In the genomic region with DNA sequence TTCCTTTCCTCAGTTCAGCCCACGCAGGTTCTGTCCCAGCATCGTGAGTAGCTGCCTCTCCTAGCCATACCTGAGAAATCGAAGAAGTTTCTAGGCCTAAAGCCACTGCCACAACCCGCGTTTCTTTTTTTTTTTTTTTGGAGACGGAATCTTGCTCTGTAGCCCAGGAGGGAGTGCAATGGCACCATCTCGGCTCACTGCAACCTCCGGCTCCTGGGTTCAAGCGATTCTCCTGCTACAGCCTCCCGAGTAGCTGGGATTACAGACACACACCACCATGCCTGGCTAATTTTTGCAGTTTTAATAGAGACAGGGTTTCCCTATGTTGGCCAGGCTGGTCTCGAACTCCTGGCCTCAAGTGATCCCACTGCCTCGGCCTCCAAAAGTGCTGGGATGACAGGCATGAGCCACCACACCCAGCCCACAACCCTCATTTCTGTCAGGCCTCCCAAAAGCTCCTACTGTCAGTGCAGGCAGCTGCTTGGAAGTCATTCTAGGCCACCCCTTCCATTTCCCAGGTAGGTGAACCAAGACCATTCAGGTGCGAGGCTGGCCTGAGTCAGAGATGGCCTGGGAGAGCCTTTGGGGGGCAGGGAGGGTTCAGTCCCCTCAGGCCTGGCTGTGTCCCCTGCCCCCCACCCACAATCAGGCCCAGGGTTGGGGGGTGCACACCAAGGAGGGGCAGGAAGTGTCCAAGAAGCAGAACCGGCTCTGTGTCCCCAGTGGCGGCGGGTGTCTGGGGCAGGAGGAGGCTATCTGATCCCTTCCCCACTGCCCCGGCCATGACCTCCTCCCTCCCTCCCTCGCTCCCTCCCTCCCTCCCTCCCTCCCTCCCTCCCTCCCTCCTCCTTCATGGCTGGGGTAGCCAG, we compare ENCODE assay signal across 1 cellular context.
TF ChIP-seq lines count a peak whose summit lies in the region.

No MANE protein-coding gene starts in this region.

TF ChIP-seq in HepG2, 621 proteins besides CTCF, POLR2A, EP300 and RAD21 (continued from another document and continues in another):
- TF ChIP-seq ZNF567 (CRISPR knock-in tag; IDR thresholded peaks at IDR 0.05; ENCODE audit: borderline replicate concordance) (peak; percentile 70; the same call in 1 of the 2 replicates), ZBTB14 (CRISPR knock-in tag; IDR thresholded peaks at IDR 0.05) (peak; percentile 68), ZFP41 (CRISPR knock-in tag; IDR thresholded peaks at IDR 0.05; ENCODE audit: borderline replicate concordance) (peak; percentile 73; the same call in 1 of the 2 replicates), SOX13 (IDR thresholded peaks at IDR 0.05) (no peak), SOX13 (CRISPR knock-in tag; conservative IDR thresholded peaks at IDR 0.05 in 1 of 2, IDR thresholded peaks at IDR 0.05 in 1 of 2) (no peak), HNF4A (CRISPR knock-in tag; IDR thresholded peaks at IDR 0.05) (peak; percentile 23; the same call in 1 of the 2 replicates), ZFY (CRISPR knock-in tag; IDR thresholded peaks at IDR 0.05) (0 out of 2 replicates have a peak, but pooled peaks have one; percentile 58), DNMT1 (CRISPR knock-in tag; IDR thresholded peaks at IDR 0.05) (peak; percentile 79; the same call in 1 of the 2 replicates), YEATS4 (CRISPR knock-in tag; IDR thresholded peaks at IDR 0.05; ENCODE audit: borderline replicate concordance) (0 out of 2 replicates have a peak, but pooled peaks have one; percentile 11), RBM39 (IDR thresholded peaks at IDR 0.05; ENCODE audit: low read depth, low read length, poor library complexity, severe bottlenecking) (no peak), MTA1 (CRISPR knock-in tag; IDR thresholded peaks at IDR 0.05; ENCODE audit: borderline replicate concordance) (peak; percentile 39; the same call in 1 of the 2 replicates), ZNF687 (CRISPR knock-in tag; IDR thresholded peaks at IDR 0.05) (peak; percentile 61), MAZ (IDR thresholded peaks at IDR 0.05; ENCODE audit: borderline replicate concordance, low read depth, low read length) (no peak; the same call in 1 of the 2 replicates), MAZ (CRISPR knock-in tag; IDR thresholded peaks at IDR 0.05; ENCODE audit: low read depth) (0 out of 2 replicates have a peak, but pooled peaks have one; percentile 17), GFI1 (CRISPR knock-in tag; IDR thresholded peaks at IDR 0.05; ENCODE audit: borderline replicate concordance) (no peak), ZSCAN31 (CRISPR knock-in tag; IDR thresholded peaks at IDR 0.05; ENCODE audit: low read depth) (peak; percentile 56; the same call in 1 of the 2 replicates), ZBTB8A (CRISPR knock-in tag; IDR thresholded peaks at IDR 0.05; ENCODE audit: borderline replicate concordance, low read depth) (no peak), SALL2 (CRISPR knock-in tag; IDR thresholded peaks at IDR 0.05) (peak; percentile 45; the same call in 1 of the 2 replicates), ZMYM2 (CRISPR knock-in tag; IDR thresholded peaks at IDR 0.05) (peak; percentile 22; the same call in 1 of the 2 replicates), GLI4 (CRISPR knock-in tag; IDR thresholded peaks at IDR 0.05; ENCODE audit: borderline replicate concordance) (0 out of 2 replicates have a peak, but pooled peaks have one; percentile 64), HIVEP1 (CRISPR knock-in tag; IDR thresholded peaks at IDR 0.05) (peak; percentile 60; the same call in 1 of the 2 replicates), KLF16 (CRISPR knock-in tag; IDR thresholded peaks at IDR 0.05) (peak in 1 of 2 experiments; percentile 47; a peak in 1 of 4 replicates), PCBP2 (optimal IDR thresholded peaks at IDR 0.05; ENCODE audit: low read depth, low read length, poor library complexity, severe bottlenecking) (peak; percentile 30), AHR (CRISPR knock-in tag; IDR thresholded peaks at IDR 0.05) (0 out of 2 replicates have a peak, but pooled peaks have one; percentile 15), ZNF572 (CRISPR knock-in tag; IDR thresholded peaks at IDR 0.05) (peak; percentile 93; the same call in 1 of the 2 replicates), ZNF468 (CRISPR knock-in tag; IDR thresholded peaks at IDR 0.05) (no peak), ZNF235 (CRISPR knock-in tag; IDR thresholded peaks at IDR 0.05; ENCODE audit: borderline replicate concordance) (peak; percentile 58; the same call in 1 of the 2 replicates), FOXP1 (IDR thresholded peaks at IDR 0.05) (no peak), FOXP1 (CRISPR knock-in tag; IDR thresholded peaks at IDR 0.05) (no peak), ZBTB42 (CRISPR knock-in tag; IDR thresholded peaks at IDR 0.05) (peak; percentile 27; the same call in 1 of the 2 replicates), REXO4 (CRISPR knock-in tag; IDR thresholded peaks at IDR 0.05; ENCODE audit: borderline replicate concordance) (no peak), ZNF335 (CRISPR knock-in tag; IDR thresholded peaks at IDR 0.05) (peak; percentile 12; the same call in 1 of the 2 replicates), KMT2B (CRISPR knock-in tag; IDR thresholded peaks at IDR 0.05) (no peak), PCBP1 (IDR thresholded peaks at IDR 0.05; ENCODE audit: borderline replicate concordance, low read depth, low read length) (peak; percentile 99), ZFP36L2 (CRISPR knock-in tag; IDR thresholded peaks at IDR 0.05) (no peak), ZNF704 (CRISPR knock-in tag; IDR thresholded peaks at IDR 0.05; ENCODE audit: borderline replicate concordance) (0 out of 2 replicates have a peak, but pooled peaks have one; percentile 32), MIER3 (CRISPR knock-in tag; IDR thresholded peaks at IDR 0.05; ENCODE audit: borderline replicate concordance) (peak; percentile 16; the same call in 1 of the 2 replicates), E2F2 (CRISPR knock-in tag; IDR thresholded peaks at IDR 0.05; ENCODE audit: borderline replicate concordance) (0 out of 2 replicates have a peak, but pooled peaks have one; percentile 28), MEIS2 (CRISPR knock-in tag; IDR thresholded peaks at IDR 0.05) (peak; percentile 60; the same call in 1 of the 2 replicates), FOXA1 (IDR thresholded peaks at IDR 0.05) (no peak), FOXA1 (CRISPR knock-in tag; IDR thresholded peaks at IDR 0.05) (no peak), TAF1 (CRISPR knock-in tag; IDR thresholded peaks at IDR 0.05) (0 out of 2 replicates have a peak, but pooled peaks have one; percentile 25), SPEN (CRISPR knock-in tag; IDR thresholded peaks at IDR 0.05; ENCODE audit: low read depth) (peak; percentile 59; the same call in 1 of the 2 replicates), PHF20 (CRISPR knock-in tag; IDR thresholded peaks at IDR 0.05) (0 out of 2 replicates have a peak, but pooled peaks have one; percentile 46), SOX6 (IDR thresholded peaks at IDR 0.05) (no peak), SOX6 (CRISPR knock-in tag; IDR thresholded peaks at IDR 0.05) (peak; percentile 29; the same call in 1 of the 2 replicates), FOXA3 (CRISPR knock-in tag; IDR thresholded peaks at IDR 0.05) (no peak), ATF5 (CRISPR knock-in tag; IDR thresholded peaks at IDR 0.05; ENCODE audit: low read depth) (0 out of 2 replicates have a peak, but pooled peaks have one; percentile 48), KAT2B (IDR thresholded peaks at IDR 0.05; ENCODE audit: borderline replicate concordance, low read depth, low read length) (no peak)
- TF ChIP-seq, protein P1, sequence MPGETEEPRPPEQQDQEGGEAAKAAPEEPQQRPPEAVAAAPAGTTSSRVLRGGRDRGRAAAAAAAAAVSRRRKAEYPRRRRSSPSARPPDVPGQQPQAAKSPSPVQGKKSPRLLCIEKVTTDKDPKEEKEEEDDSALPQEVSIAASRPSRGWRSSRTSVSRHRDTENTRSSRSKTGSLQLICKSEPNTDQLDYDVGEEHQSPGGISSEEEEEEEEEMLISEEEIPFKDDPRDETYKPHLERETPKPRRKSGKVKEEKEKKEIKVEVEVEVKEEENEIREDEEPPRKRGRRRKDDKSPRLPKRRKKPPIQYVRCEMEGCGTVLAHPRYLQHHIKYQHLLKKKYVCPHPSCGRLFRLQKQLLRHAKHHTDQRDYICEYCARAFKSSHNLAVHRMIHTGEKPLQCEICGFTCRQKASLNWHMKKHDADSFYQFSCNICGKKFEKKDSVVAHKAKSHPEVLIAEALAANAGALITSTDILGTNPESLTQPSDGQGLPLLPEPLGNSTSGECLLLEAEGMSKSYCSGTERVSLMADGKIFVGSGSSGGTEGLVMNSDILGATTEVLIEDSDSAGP (CRISPR knock-in tag; IDR thresholded peaks at IDR 0.05; ENCODE audit: borderline replicate concordance): 0 out of 2 replicates have a peak, but pooled peaks have one; percentile 5
- TF ChIP-seq, protein P2, sequence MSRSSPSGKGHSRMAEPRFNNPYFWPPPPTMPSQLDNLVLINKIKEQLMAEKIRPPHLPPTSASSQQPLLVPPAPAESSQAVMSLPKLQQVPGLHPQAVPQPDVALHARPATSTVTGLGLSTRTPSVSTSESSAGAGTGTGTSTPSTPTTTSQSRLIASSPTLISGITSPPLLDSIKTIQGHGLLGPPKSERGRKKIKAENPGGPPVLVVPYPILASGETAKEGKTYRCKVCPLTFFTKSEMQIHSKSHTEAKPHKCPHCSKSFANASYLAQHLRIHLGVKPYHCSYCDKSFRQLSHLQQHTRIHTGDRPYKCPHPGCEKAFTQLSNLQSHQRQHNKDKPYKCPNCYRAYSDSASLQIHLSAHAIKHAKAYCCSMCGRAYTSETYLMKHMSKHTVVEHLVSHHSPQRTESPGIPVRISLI (CRISPR knock-in tag; IDR thresholded peaks at IDR 0.05; ENCODE audit: borderline replicate concordance): no peak
